In genomic region chr20:50304883-50305635, GRCh38 we compare ENCODE assay signal across 9 cellular contexts.
A peak's percentile ranks its signal among the peaks of the same experiment; 100 is the strongest.
DNase-seq lines count a peak whose midpoint lies in the region; ATAC-seq and TF ChIP-seq lines count a peak whose summit lies in the region.
"Had no signal": no experiment of that assay in that cellular context is flagged by ENCODE, and none has a peak within 500 bp of the region (broad histone marks: within the 10 kb centered on the region; RNA-seq: fewer than 3 reads in every experiment).

No MANE protein-coding gene starts in this region.

- no peak for ATAC-seq in activated T-cell treated with anti-CD3 and anti-CD28 coated beads, Interleukin-2, amount 50 U/mL, for 4 hours
- ATAC-seq in GM19023 (IDR thresholded peaks at IDR 0.05; ENCODE audit: unreplicated experiment), result no peak

- no peaks in the 10 kb centered on the region for H3K36me3 ChIP-seq in SK-N-MC (ENCODE audit: insufficient read depth, low read length)
- no peaks in the 10 kb centered on the region for H3K36me3 ChIP-seq in uterus

- H3K36me3 Mint-ChIP-seq in nephron (ENCODE audit: low read depth), result no peaks in the 10 kb centered on the region
- no peaks in the 10 kb centered on the region for H3K36me3 Mint-ChIP-seq in immature natural killer cell
- H3K36me3 Mint-ChIP-seq in activated T-cell treated with anti-CD3 and anti-CD28 coated beads, Interleukin-2, amount 50 U/mL, for 4 hours (ENCODE audit: insufficient read depth), result no peaks in the 10 kb centered on the region

- intact Hi-C loops in uterus (cut with DNase I; ENCODE audit: low total_unique reads), result no loop called here

- H3K27ac ChIP-seq in SK-N-MC (no peak overlapping the region), uterus (peak overlapping the region; percentile 96 to 99)

- TF ChIP-seq POLR2A in uterus (IDR thresholded peaks at IDR 0.05), result peak in 1 of 2 donors; percentile 48

- H3K4me1 Mint-ChIP-seq in nephron (peaks cover 63% of the 10 kb centered on the region), immature natural killer cell (peaks cover 5 to 8% of the 10 kb centered on the region in 2 donors)
- no peaks in the 10 kb centered on the region for H3K4me1 Mint-ChIP-seq in activated T-cell treated with anti-CD3 and anti-CD28 coated beads, Interleukin-2, amount 50 U/mL, for 4 hours (ENCODE audit: low read depth)

- H3K9ac ChIP-seq in SK-N-MC (ENCODE audit: insufficient read length), result peak overlapping the region; percentile 36

- H3K27ac Mint-ChIP-seq in nephron (peak overlapping the region; percentile 96 to 97 (median 97)), immature natural killer cell (no peak overlapping the region)

- H3K4me3 Mint-ChIP-seq in nephron, result no peak overlapping the region
- no peak overlapping the region for H3K4me3 Mint-ChIP-seq in immature natural killer cell
- no peak overlapping the region for H3K4me3 Mint-ChIP-seq in activated T-cell treated with anti-CD3 and anti-CD28 coated beads, Interleukin-2, amount 50 U/mL, for 4 hours

- H3K9me3 Mint-ChIP-seq in nephron (no peaks in the 10 kb centered on the region), immature natural killer cell (no peaks in the 10 kb centered on the region)
- H3K9me3 Mint-ChIP-seq in activated T-cell treated with anti-CD3 and anti-CD28 coated beads, Interleukin-2, amount 50 U/mL, for 4 hours, result no peaks in the 10 kb centered on the region

- DNase-seq in SK-N-MC (ENCODE audit: low read depth, low spot score) (no peak), fibroblast of mammary gland (ENCODE audit: low read depth) (peak; percentile 100), uterus (peak; percentile 95 to 98), immature natural killer cell (no peak)
- no peak for DNase-seq in activated T-cell treated with anti-CD3 and anti-CD28 coated beads, Interleukin-2, amount 50 U/mL, for 4 hours
- DNase-seq: midbrain, NCI-H1105 had no signal

- H3K9me3 ChIP-seq in SK-N-MC (ENCODE audit: low read depth, low read length) (no peaks in the 10 kb centered on the region), uterus (no peaks in the 10 kb centered on the region)

- H3K27me3 ChIP-seq in uterus, result no peaks in the 10 kb centered on the region

- TF ChIP-seq CTCF in fibroblast of mammary gland (conservative IDR thresholded peaks at IDR 0.05; ENCODE audit: control insufficient read depth, insufficient read depth, low read depth, low read length) (no peak), nephron (IDR thresholded peaks at IDR 0.05; ENCODE audit: unreplicated experiment in 3 of 3) (no peak), uterus (IDR thresholded peaks at IDR 0.05) (no peak)

- H3K27me3 Mint-ChIP-seq in nephron (ENCODE audit: low read depth), result peaks cover 7% of the 10 kb centered on the region
- peaks cover 4 to 15% (median 10%) of the 10 kb centered on the region in 3 donors for H3K27me3 Mint-ChIP-seq in immature natural killer cell (ENCODE audit: low read depth in 3 of 3)
- peaks cover 3% of the 10 kb centered on the region for H3K27me3 Mint-ChIP-seq in activated T-cell treated with anti-CD3 and anti-CD28 coated beads, Interleukin-2, amount 50 U/mL, for 4 hours (ENCODE audit: low read depth)

- peaks cover 0 to 14% of the 10 kb centered on the region in 2 donors for H3K4me1 ChIP-seq in uterus

- no peak overlapping the region for H3K4me3 ChIP-seq in SK-N-MC
- no peak overlapping the region for H3K4me3 ChIP-seq in fibroblast of mammary gland (ENCODE audit: control insufficient read depth, low read depth, low read length)
- H3K4me3 ChIP-seq in uterus, result no peak overlapping the region

Comparison
In these comparisons a context has a peak if more than half of its experiments do, and no peak if none do; other contexts are left out.
1. DNase-seq: peak in fibroblast of mammary gland (single experiment) and uterus (2 of 2); none in SK-N-MC (single experiment), immature natural killer cell (0 of 3) and activated T-cell treated with anti-CD3 and anti-CD28 coated beads, Interleukin-2, amount 50 U/mL, for 4 hours (single experiment).
2. H3K27ac Mint-ChIP-seq: peak in nephron (3 of 3); none in immature natural killer cell (0 of 6).